Comparison of ENCODE assay signal across 2 cellular contexts in the genomic region with DNA sequence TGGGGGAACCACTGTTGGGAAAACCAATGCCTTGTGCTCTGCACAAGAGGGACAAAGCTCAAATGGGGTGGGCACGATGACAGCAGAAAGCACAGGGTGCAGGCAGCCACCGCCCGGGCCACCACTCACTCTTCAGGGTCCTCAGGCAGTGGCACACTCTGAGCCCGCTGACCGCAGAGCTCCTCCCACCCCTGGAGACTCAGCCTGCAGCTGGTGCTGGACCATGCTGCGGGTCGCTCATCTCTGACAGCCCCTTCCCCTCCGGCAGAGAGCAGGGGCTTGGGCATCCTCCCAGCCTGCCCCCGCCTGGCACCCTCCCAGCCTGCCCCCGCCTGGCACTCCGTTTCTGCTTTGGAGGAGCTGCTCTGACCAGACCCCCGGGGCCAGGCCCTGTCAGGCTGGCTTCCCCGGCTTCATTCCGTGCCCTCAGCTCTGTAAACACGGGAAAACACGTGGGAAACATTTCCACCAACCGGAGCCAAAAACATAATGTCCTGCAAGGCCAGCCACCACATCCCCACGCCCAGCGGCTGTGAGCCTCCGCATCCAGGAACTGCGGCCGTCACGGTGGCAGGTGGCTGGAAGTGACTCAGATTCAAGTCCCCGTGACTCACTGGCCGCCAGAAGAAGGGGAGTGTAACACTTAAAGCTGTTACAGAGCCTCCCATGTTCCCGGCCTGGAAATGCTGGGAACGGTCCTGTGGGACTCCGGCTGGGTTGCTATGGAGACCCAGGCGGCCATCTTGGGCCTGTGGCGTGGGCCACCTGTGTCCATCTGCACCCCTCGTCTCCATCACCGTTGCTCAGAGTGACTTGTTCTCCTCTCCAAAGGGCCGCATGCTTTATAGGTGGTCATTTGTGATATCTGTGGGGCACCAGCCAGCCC.
TF ChIP-seq lines count a peak whose summit lies in the region.

No MANE protein-coding gene starts in this region.

TF ChIP-seq in GM23338, 12 proteins besides CTCF, POLR2A, EP300 and RAD21:
- TF ChIP-seq POLR2AphosphoS5 (IDR thresholded peaks at IDR 0.05; ENCODE audit: low read depth): no peak

TF ChIP-seq in endothelial cell of umbilical vein, 7 proteins besides CTCF, POLR2A, EP300 and RAD21:
- no peak for TF ChIP-seq GATA2 (IDR thresholded peaks at IDR 0.05; ENCODE audit: insufficient read depth, insufficient read length, low read depth, low read length)
- TF ChIP-seq POLR2AphosphoS5 (IDR thresholded peaks at IDR 0.05; ENCODE audit: insufficient read depth, low read depth, low read length): peak; percentile 97
- TF ChIP-seq EZH2 (IDR thresholded peaks at IDR 0.05; ENCODE audit: borderline replicate concordance, low read depth, low read length, severe bottlenecking): no peak
- TF ChIP-seq FOS (IDR thresholded peaks at IDR 0.05; ENCODE audit: borderline replicate concordance, insufficient read depth, low read length): peak; percentile 98
- TF ChIP-seq, protein P1, sequence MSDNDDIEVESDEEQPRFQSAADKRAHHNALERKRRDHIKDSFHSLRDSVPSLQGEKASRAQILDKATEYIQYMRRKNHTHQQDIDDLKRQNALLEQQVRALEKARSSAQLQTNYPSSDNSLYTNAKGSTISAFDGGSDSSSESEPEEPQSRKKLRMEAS (IDR thresholded peaks at IDR 0.05; ENCODE audit: insufficient read depth, insufficient read length): peak; percentile 92
- no peak for TF ChIP-seq MYC (IDR thresholded peaks at IDR 0.05; ENCODE audit: low read depth, low read length)
- TF ChIP-seq JUN (IDR thresholded peaks at IDR 0.05; ENCODE audit: borderline replicate concordance, insufficient read depth, insufficient read length, low read depth): peak; percentile 92
